Comparison of ENCODE assay signal across 2 cellular contexts in the genomic region with DNA sequence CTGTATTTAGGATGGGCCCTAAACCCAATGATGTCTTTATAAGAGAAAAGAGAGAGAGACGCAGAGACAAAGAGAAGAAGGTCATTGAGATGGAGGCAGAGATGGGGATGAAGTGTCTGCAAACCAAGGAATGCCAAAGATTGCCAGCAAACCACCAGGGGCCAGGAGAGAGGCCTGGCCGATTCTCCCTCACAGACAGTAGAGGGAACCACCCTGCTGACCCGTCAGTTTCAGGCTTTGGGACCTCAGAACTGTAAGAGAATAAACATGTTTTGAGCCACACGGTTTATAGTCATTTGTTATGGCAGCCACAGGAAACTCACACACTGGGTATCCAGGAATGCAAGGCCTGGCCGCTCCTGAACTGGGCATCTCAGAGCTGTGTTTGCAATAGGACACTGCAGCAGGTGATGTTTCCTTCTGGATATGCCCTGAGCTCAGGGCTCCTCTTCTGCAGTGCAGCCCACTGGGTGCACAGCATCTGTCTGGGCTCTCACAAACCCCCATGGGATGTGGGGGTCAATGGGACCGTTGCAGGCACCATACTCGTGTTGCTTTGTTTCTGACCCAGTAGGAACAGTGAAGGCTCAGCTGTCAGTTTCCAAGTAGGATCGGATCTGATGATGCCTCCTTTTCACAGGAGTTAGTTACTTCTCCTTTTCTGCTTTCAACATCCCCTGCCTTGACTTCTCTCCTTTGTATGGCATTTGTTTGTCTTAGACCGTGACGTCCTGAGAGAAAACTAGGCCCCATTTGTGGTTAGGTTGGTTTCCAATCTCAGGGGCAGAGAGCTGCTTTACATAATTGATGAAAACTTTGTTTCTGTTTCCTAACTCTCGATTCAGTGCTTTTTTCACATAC.
TF ChIP-seq lines count a peak whose summit lies in the region.

No MANE protein-coding gene starts in this region.

TF ChIP-seq in HepG2, 621 proteins besides CTCF, POLR2A, EP300 and RAD21:
- TF ChIP-seq, protein P1, sequence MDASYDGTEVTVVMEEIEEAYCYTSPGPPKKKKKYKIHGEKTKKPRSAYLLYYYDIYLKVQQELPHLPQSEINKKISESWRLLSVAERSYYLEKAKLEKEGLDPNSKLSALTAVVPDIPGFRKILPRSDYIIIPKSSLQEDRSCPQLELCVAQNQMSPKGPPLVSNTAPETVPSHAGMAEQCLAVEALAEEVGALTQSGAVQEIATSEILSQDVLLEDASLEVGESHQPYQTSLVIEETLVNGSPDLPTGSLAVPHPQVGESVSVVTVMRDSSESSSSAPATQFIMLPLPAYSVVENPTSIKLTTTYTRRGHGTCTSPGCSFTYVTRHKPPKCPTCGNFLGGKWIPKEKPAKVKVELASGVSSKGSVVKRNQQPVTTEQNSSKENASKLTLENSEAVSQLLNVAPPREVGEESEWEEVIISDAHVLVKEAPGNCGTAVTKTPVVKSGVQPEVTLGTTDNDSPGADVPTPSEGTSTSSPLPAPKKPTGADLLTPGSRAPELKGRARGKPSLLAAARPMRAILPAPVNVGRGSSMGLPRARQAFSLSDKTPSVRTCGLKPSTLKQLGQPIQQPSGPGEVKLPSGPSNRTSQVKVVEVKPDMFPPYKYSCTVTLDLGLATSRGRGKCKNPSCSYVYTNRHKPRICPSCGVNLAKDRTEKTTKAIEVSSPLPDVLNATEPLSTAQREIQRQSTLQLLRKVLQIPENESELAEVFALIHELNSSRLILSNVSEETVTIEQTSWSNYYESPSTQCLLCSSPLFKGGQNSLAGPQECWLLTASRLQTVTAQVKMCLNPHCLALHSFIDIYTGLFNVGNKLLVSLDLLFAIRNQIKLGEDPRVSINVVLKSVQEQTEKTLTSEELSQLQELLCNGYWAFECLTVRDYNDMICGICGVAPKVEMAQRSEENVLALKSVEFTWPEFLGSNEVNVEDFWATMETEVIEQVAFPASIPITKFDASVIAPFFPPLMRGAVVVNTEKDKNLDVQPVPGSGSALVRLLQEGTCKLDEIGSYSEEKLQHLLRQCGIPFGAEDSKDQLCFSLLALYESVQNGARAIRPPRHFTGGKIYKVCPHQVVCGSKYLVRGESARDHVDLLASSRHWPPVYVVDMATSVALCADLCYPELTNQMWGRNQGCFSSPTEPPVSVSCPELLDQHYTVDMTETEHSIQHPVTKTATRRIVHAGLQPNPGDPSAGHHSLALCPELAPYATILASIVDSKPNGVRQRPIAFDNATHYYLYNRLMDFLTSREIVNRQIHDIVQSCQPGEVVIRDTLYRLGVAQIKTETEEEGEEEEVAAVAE (CRISPR knock-in tag; IDR thresholded peaks at IDR 0.05; ENCODE audit: borderline replicate concordance) = no peak
- peak; percentile 39; the same call in 1 of the 2 replicates for TF ChIP-seq SMC3 (IDR thresholded peaks at IDR 0.05; ENCODE audit: low read length)
- peak; percentile 28; the same call in 1 of the 2 replicates for TF ChIP-seq STAG1 (CRISPR knock-in tag; IDR thresholded peaks at IDR 0.05)
- no peak for TF ChIP-seq ZNF121 (CRISPR knock-in tag; IDR thresholded peaks at IDR 0.05)
- peak; percentile 45 for TF ChIP-seq XRCC5 (optimal IDR thresholded peaks at IDR 0.05; ENCODE audit: low read length)

TF ChIP-seq in SK-N-SH, 30 proteins besides CTCF, POLR2A, EP300 and RAD21:
- TF ChIP-seq, protein P2, sequence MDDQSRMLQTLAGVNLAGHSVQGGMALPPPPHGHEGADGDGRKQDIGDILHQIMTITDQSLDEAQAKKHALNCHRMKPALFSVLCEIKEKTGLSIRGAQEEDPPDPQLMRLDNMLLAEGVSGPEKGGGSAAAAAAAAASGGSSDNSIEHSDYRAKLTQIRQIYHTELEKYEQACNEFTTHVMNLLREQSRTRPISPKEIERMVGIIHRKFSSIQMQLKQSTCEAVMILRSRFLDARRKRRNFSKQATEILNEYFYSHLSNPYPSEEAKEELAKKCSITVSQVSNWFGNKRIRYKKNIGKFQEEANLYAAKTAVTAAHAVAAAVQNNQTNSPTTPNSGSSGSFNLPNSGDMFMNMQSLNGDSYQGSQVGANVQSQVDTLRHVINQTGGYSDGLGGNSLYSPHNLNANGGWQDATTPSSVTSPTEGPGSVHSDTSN (IDR thresholded peaks at IDR 0.05) = no peak
- TF ChIP-seq GATA2 (CRISPR knock-in tag; IDR thresholded peaks at IDR 0.05) (no peak), FOXJ3 (CRISPR knock-in tag; IDR thresholded peaks at IDR 0.05) (no peak), GABPA (IDR thresholded peaks at IDR 0.05; ENCODE audit: low read depth) (no peak), JUND (IDR thresholded peaks at IDR 0.05) (no peak), ELF1 (IDR thresholded peaks at IDR 0.05) (no peak), FOXM1 (IDR thresholded peaks at IDR 0.05; ENCODE audit: low read depth) (no peak), YY1 (IDR thresholded peaks at IDR 0.05; ENCODE audit: low read depth) (no peak), EZH2phosphoT487 (IDR thresholded peaks at IDR 0.05; ENCODE audit: borderline replicate concordance, low read depth) (no peak)
- TF ChIP-seq, protein P3, sequence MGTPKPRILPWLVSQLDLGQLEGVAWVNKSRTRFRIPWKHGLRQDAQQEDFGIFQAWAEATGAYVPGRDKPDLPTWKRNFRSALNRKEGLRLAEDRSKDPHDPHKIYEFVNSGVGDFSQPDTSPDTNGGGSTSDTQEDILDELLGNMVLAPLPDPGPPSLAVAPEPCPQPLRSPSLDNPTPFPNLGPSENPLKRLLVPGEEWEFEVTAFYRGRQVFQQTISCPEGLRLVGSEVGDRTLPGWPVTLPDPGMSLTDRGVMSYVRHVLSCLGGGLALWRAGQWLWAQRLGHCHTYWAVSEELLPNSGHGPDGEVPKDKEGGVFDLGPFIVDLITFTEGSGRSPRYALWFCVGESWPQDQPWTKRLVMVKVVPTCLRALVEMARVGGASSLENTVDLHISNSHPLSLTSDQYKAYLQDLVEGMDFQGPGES (IDR thresholded peaks at IDR 0.05; ENCODE audit: low read depth, low read length) = no peak
- TF ChIP-seq, protein P4, sequence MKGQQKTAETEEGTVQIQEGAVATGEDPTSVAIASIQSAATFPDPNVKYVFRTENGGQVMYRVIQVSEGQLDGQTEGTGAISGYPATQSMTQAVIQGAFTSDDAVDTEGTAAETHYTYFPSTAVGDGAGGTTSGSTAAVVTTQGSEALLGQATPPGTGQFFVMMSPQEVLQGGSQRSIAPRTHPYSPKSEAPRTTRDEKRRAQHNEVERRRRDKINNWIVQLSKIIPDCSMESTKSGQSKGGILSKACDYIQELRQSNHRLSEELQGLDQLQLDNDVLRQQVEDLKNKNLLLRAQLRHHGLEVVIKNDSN (IDR thresholded peaks at IDR 0.05; ENCODE audit: borderline replicate concordance, low read depth) = no peak
- TF ChIP-seq, protein P5, sequence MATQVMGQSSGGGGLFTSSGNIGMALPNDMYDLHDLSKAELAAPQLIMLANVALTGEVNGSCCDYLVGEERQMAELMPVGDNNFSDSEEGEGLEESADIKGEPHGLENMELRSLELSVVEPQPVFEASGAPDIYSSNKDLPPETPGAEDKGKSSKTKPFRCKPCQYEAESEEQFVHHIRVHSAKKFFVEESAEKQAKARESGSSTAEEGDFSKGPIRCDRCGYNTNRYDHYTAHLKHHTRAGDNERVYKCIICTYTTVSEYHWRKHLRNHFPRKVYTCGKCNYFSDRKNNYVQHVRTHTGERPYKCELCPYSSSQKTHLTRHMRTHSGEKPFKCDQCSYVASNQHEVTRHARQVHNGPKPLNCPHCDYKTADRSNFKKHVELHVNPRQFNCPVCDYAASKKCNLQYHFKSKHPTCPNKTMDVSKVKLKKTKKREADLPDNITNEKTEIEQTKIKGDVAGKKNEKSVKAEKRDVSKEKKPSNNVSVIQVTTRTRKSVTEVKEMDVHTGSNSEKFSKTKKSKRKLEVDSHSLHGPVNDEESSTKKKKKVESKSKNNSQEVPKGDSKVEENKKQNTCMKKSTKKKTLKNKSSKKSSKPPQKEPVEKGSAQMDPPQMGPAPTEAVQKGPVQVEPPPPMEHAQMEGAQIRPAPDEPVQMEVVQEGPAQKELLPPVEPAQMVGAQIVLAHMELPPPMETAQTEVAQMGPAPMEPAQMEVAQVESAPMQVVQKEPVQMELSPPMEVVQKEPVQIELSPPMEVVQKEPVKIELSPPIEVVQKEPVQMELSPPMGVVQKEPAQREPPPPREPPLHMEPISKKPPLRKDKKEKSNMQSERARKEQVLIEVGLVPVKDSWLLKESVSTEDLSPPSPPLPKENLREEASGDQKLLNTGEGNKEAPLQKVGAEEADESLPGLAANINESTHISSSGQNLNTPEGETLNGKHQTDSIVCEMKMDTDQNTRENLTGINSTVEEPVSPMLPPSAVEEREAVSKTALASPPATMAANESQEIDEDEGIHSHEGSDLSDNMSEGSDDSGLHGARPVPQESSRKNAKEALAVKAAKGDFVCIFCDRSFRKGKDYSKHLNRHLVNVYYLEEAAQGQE (IDR thresholded peaks at IDR 0.05; ENCODE audit: low read depth, low read length) = no peak
